ENCODE assay signal across 13 cellular contexts in genomic region chr16:2160915-2161551, GRCh38. TPM values are rescaled to one million over a fixed set of nuclear protein-coding genes. Genes with fewer than 3 reads are reported as not detected.
A peak's percentile ranks its signal among the peaks of the same experiment; 100 is the strongest.
DNase-seq lines count a peak whose midpoint lies in the region; ATAC-seq and TF ChIP-seq lines count a peak whose summit lies in the region.
"Had no signal": no experiment of that assay in that cellular context is flagged by ENCODE, and none has a peak within 500 bp of the region (broad histone marks: within the 10 kb centered on the region; RNA-seq: fewer than 3 reads in every experiment).

No MANE protein-coding gene starts in this region.

- 61 to 70% methylated on average over 17 to 20 of the region's 20 CpGs for WGBS in heart right ventricle, 2 donors

- in situ Hi-C loops in gastrocnemius medialis (cut with MboI; ENCODE audit: low sequenced_read_pairs in 4 of 4): no loop called here

- H3K9ac ChIP-seq in adipocyte (ENCODE audit: low read length): peak overlapping the region; percentile 67
- H3K9ac ChIP-seq: KMS-11 had no signal

- TF ChIP-seq CTCF in heart right ventricle (IDR thresholded peaks at IDR 0.05): no peak
- TF ChIP-seq CTCF in gastrocnemius medialis (IDR thresholded peaks at IDR 0.05 in 4 of 5, conservative IDR thresholded peaks at IDR 0.05 in 1 of 5): no peak

- peak in 7 of 8 donors; percentile 3 to 60 (median 30) for ATAC-seq in heart right ventricle
- ATAC-seq in gastrocnemius medialis: peak; percentile 39 to 43
- ATAC-seq in HG03280 (IDR thresholded peaks at IDR 0.05; ENCODE audit: unreplicated experiment): no peak
- ATAC-seq: activated T-helper 17 cell treated with anti-CD3 and anti-CD28 coated beads, Interleukin-2, amount 50 U/mL, for 72 hours had no signal

- H3K4me1 ChIP-seq in adipocyte (ENCODE audit: control insufficient read depth, insufficient read depth, low read length) (peaks cover 50% of the 10 kb centered on the region), heart right ventricle (peaks cover 9 to 58% (median 41%) of the 10 kb centered on the region in 9 donors), gastrocnemius medialis (peaks cover 17 to 35% of the 10 kb centered on the region in 2 donors)

- no peaks in the 10 kb centered on the region for H3K27me3 ChIP-seq in adipocyte (replicated peaks; ENCODE audit: control insufficient read depth, insufficient read depth, low read length)
- no peaks in the 10 kb centered on the region for H3K27me3 ChIP-seq in heart right ventricle
- H3K27me3 ChIP-seq in gastrocnemius medialis: no peaks in the 10 kb centered on the region

- H3K27ac ChIP-seq in heart right ventricle: peak overlapping the region in 8 of 10 donors; percentile 43 to 67 (median 58)
- H3K27ac ChIP-seq in gastrocnemius medialis: peak overlapping the region in 3 of 4 donors; percentile 43 to 62 (median 44)
- H3K27ac ChIP-seq: KMS-11 had no signal

- DNase-seq in GM03348 (ENCODE audit: low spot score) (peak; percentile 85), adipocyte (ENCODE audit: low read depth) (peak; percentile 36), heart right ventricle (peak; percentile 44 to 51), gastrocnemius medialis (peak; percentile 32 to 68)
- no peak for DNase-seq in stimulated activated CD8-positive, alpha-beta memory T cell treated with anti-CD3 and anti-CD28 coated beads, Interleukin-4, amount 100 ng/mL, for 48 hours
- no peak for DNase-seq in activated naive CD4-positive, alpha-beta T cell treated with Interleukin-2 at 50 U/mL for 16 hours
- no peak for DNase-seq in stimulated activated CD4-positive, alpha-beta T cell treated with anti-CD3 and anti-CD28 coated beads, Interleukin-4, amount 100 ng/mL, for 24 hours
- DNase-seq: midbrain, NCI-H510A, T-helper 9 cell had no signal

- H3K36me3 ChIP-seq in adipocyte (ENCODE audit: control insufficient read depth, insufficient read depth, low read length, severe bottlenecking): peaks cover 4% of the 10 kb centered on the region
- peaks cover 0 to 16% (median 0%) of the 10 kb centered on the region in 9 donors for H3K36me3 ChIP-seq in heart right ventricle
- H3K36me3 ChIP-seq in gastrocnemius medialis: peaks cover 0 to 1% of the 10 kb centered on the region in 2 donors

- H3K9me3 ChIP-seq in adipocyte (ENCODE audit: control insufficient read depth, low read length) (no peaks in the 10 kb centered on the region), heart right ventricle (no peaks in the 10 kb centered on the region), gastrocnemius medialis (no peaks in the 10 kb centered on the region)

- TF ChIP-seq POLR2A in gastrocnemius medialis (IDR thresholded peaks at IDR 0.05): no peak

- intact Hi-C loops in heart right ventricle (cut with DNase I) (no loop called here), gastrocnemius medialis (cut with DNase I; ENCODE audit: low total_unique reads) (no loop called here)

- peak overlapping the region; percentile 37 for H3K4me3 ChIP-seq in adipocyte (ENCODE audit: low read length)
- H3K4me3 ChIP-seq in heart right ventricle: no peak overlapping the region
- H3K4me3 ChIP-seq in gastrocnemius medialis: no peak overlapping the region

RNA-seq across cellular contexts. Expression of gene TRAF7, which starts 5.5 kb away (rescaled TPM):
- total RNA-seq in heart right ventricle: 10 to 100 TPM; 16.9 to 44.9 (median 23.8) TPM
- polyA plus RNA-seq in heart right ventricle: 10 to 100 TPM; 14.6 to 28.2 TPM
- total RNA-seq in gastrocnemius medialis: 10 to 100 TPM; 39.5 to 71.4 (median 55.9) TPM

RNA-seq across cellular contexts. Expression of gene RAB26, which starts 12.6 kb away (rescaled TPM):
- total RNA-seq in heart right ventricle: 1 to 10 TPM in 8 of 10 donors, under 1 TPM in 2; 0.74 to 4.3 (median 1.6) TPM
- polyA plus RNA-seq in heart right ventricle: 1 to 10 TPM in 1 of 2 donors, under 1 TPM in 1; 0.26 to 6.4 TPM
- total RNA-seq in gastrocnemius medialis: 1 to 10 TPM in 2 of 4 donors, not detected in 2; 1.3 to 4.2 TPM

RNA-seq across cellular contexts. Expression of gene PKD1, which starts 25.3 kb away (rescaled TPM):
- total RNA-seq in heart right ventricle (100 to 1,000 TPM in 6 of 10 donors, 10 to 100 TPM in 4; 79.3 to 122 (median 104) TPM), gastrocnemius medialis (100 to 1,000 TPM; 168 to 376 (median 339) TPM)
- 100 to 1,000 TPM in 1 of 2 donors, 10 to 100 TPM in 1; 76.7 to 114 TPM for polyA plus RNA-seq in heart right ventricle

RNA-seq across cellular contexts. Expression of gene CASKIN1, which starts 35.4 kb away (rescaled TPM):
- total RNA-seq in heart right ventricle (1 to 10 TPM in 5 of 10 donors, under 1 TPM in 5; 0.24 to 6.0 (median 1.1) TPM), gastrocnemius medialis (under 1 TPM in 3 of 4 donors, not detected in 1; 0.07 to 0.51 (median 0.10) TPM)
- polyA plus RNA-seq in heart right ventricle: 1 to 10 TPM in 1 of 2 donors, under 1 TPM in 1; 0.33 to 3.4 TPM

RNA-seq across cellular contexts. Expression of gene MLST8, which starts 44.2 kb away (rescaled TPM):
- total RNA-seq in heart right ventricle (10 to 100 TPM; 19.3 to 28.8 (median 23.6) TPM), gastrocnemius medialis (10 to 100 TPM; 40.3 to 77.0 (median 73.5) TPM)
- polyA plus RNA-seq in heart right ventricle: 10 to 100 TPM; 38.8 to 43.1 TPM

Comparison
In these comparisons a context has a peak if more than half of its experiments do, and no peak if none do; other contexts are left out.
1. DNase-seq: peak in GM03348 (single experiment), adipocyte (single experiment), heart right ventricle (2 of 2) and gastrocnemius medialis (2 of 2); none in stimulated activated CD8-positive, alpha-beta memory T cell treated with anti-CD3 and anti-CD28 coated beads, Interleukin-4, amount 100 ng/mL, for 48 hours (single experiment), activated naive CD4-positive, alpha-beta T cell treated with Interleukin-2 at 50 U/mL for 16 hours (single experiment) and stimulated activated CD4-positive, alpha-beta T cell treated with anti-CD3 and anti-CD28 coated beads, Interleukin-4, amount 100 ng/mL, for 24 hours (single experiment).